In genomic region chr12:111369496-111370220, GRCh38 we compare ENCODE assay signal across 8 cellular contexts. TPM values are rescaled to one million over a fixed set of nuclear protein-coding genes. Genes with fewer than 3 reads are reported as not detected.
DNase-seq lines count a peak whose midpoint lies in the region; ATAC-seq and TF ChIP-seq lines count a peak whose summit lies in the region.

No MANE protein-coding gene starts in this region.

- H3K9me3 ChIP-seq in SJCRH30 (replicated peaks) (no peaks in the 10 kb centered on the region), gastrocnemius medialis (no peaks in the 10 kb centered on the region)

- H3K36me3 ChIP-seq in SJCRH30 (no peaks in the 10 kb centered on the region), gastrocnemius medialis (no peaks in the 10 kb centered on the region)

- peak; percentile 14 to 23 for ATAC-seq in gastrocnemius medialis

- H3K4me3 ChIP-seq in GM12875 (ENCODE audit: low read depth, low read length), result peak overlapping the region; percentile 75
- H3K4me3 ChIP-seq in SJCRH30, result peak overlapping the region; percentile 86
- peak overlapping the region; percentile 73 for H3K4me3 ChIP-seq in fibroblast of mammary gland (ENCODE audit: control insufficient read depth, low read depth, low read length)
- H3K4me3 ChIP-seq in gastrocnemius medialis, result peak overlapping the region; percentile 80 to 98 (median 90)

- H3K4me1 ChIP-seq in SJCRH30 (peaks cover 6% of the 10 kb centered on the region; the same call in 1 of the 2 replicates), gastrocnemius medialis (peaks cover 12 to 19% of the 10 kb centered on the region in 2 donors)

- in situ Hi-C loops in gastrocnemius medialis (cut with MboI; ENCODE audit: low sequenced_read_pairs in 4 of 4), result no loop called here

- H3K27ac ChIP-seq in SJCRH30 (no peak overlapping the region), gastrocnemius medialis (peak overlapping the region; percentile 66 to 89 (median 72))

- H3K27me3 ChIP-seq in SJCRH30, result no peaks in the 10 kb centered on the region
- no peaks in the 10 kb centered on the region for H3K27me3 ChIP-seq in gastrocnemius medialis

- TF ChIP-seq POLR2A in gastrocnemius medialis (IDR thresholded peaks at IDR 0.05), result no peak

- TF ChIP-seq CTCF in GM12875 (IDR thresholded peaks at IDR 0.05; ENCODE audit: borderline replicate concordance, insufficient read depth, low read depth, low read length), result no peak
- TF ChIP-seq CTCF in fibroblast of mammary gland (conservative IDR thresholded peaks at IDR 0.05; ENCODE audit: control insufficient read depth, insufficient read depth, low read depth, low read length), result no peak
- no peak for TF ChIP-seq CTCF in gastrocnemius medialis (IDR thresholded peaks at IDR 0.05 in 4 of 5, conservative IDR thresholded peaks at IDR 0.05 in 1 of 5)

- intact Hi-C loops in gastrocnemius medialis (cut with DNase I; ENCODE audit: low total_unique reads), result loop anchor here (1.0 to 2.0 kb wide), 2 partner anchors 35 to 230 kb away; partner anchors contain the start of genes ATXN2 and SH2B3

- no peak for DNase-seq in SJCRH30
- no peak for DNase-seq in fibroblast of mammary gland (ENCODE audit: low read depth)
- DNase-seq in gastrocnemius medialis, result no peak
- DNase-seq in HCEC 1CT, result no peak
- DNase-seq in COLO829 (ENCODE audit: low spot score), result no peak
- DNase-seq in islet precursor cell, result no peak
- no peak for DNase-seq in epidermal melanocyte (ENCODE audit: insufficient read length, low spot score)

RNA-seq across cellular contexts. Expression of gene PHETA1, which starts 0.8 kb away (rescaled TPM):
- total RNA-seq in SJCRH30 (2014; rRNA removed; shearing (Covaris generic)), result 4.0 and 4.2 TPM in 2 replicates
- total RNA-seq in gastrocnemius medialis, result 10 to 100 TPM in 3 of 4 donors, 1 to 10 TPM in 1; 8.7 to 16.7 (median 14.5) TPM

RNA-seq across cellular contexts. Expression of gene SH2B3, which starts 36.1 kb away (rescaled TPM):
- total RNA-seq in SJCRH30 (2014; rRNA removed; shearing (Covaris generic)), result 11.1 and 13.2 TPM in 2 replicates
- 10 to 100 TPM; 10.4 to 20.0 (median 15.5) TPM for total RNA-seq in gastrocnemius medialis
